8 cellular contexts compared by ENCODE assay signal in the genomic region with DNA sequence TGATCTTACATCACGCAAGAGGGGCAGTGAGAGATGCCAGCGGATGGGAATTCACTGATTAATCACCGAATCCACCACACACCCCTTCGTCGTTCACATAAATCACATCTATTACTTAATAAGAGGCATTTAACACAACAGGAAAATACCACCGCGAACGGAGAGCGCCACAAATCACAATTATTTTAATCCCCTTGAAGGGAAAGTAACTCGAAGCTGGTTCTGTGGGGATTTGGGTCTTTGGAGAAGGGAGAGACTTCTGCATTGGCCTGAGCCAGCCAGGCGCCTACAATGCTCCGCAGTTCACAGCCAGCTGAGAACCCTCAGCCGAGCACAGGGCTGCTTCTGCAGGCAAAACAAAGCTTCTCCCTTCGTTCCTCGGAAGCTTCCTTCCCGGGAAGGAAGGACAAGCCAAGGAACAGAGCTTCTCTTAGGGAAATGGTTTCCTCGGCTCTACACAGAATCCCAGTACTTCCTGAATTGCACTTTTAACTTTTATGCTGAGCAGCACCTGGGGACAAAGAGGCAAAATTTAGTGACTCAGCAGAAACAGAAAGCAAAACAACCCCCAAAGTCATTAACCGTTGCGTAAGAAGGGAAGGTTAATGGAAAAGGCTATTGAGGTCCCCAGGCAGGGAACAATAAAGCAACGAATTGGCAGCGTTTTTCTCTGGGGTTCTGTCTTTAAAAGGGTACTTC. TPM values are rescaled to one million over a fixed set of nuclear protein-coding genes. Genes with fewer than 3 reads are reported as not detected.
DNase-seq lines count a peak whose midpoint lies in the region; ATAC-seq, FAIRE-seq and TF ChIP-seq lines count a peak whose summit lies in the region.

A gene (minus strand): TSS at position 1 of the 699 bp plus-strand sequence. CDS start 287 bp downstream, outside the sequence.

- H3K9me1 ChIP-seq in K562 (ENCODE audit: control insufficient read depth, insufficient read depth, low read length) = no peaks in the 10 kb centered on the region

- intact Hi-C loops in K562 (cut with micrococcal nuclease) = no loop called here

- no peak within 1 kb of the TSS for H3K27ac ChIP-seq in K562 (ENCODE audit: extremely low read depth, low read depth, low read length)
- H3K27ac ChIP-seq in skeletal muscle tissue (ENCODE audit: low read depth, low read length) = no peak within 1 kb of the TSS

- TF ChIP-seq CTCF in BE2C (IDR thresholded peaks at IDR 0.05; ENCODE audit: low read depth, low read length) (no peak), K562 (IDR thresholded peaks at IDR 0.05 in 2 of 3, conservative IDR thresholded peaks at IDR 0.05 in 1 of 3; ENCODE audit: insufficient read depth in 2 of 3, low read depth in 1 of 3, low read length in 3 of 3) (no peak)

- H3K4me1 ChIP-seq in BE2C (no peaks in the 10 kb centered on the region), K562 (replicated peaks in 1 of 2; ENCODE audit: control insufficient read depth in 2 of 2, insufficient read depth in 2 of 2, low read length in 2 of 2) (no peaks in the 10 kb centered on the region), skeletal muscle tissue (ENCODE audit: control insufficient read depth in 3 of 3, insufficient read depth in 3 of 3, low read length in 3 of 3) (peaks cover 16 to 19% (median 18%) of the 10 kb centered on the region in 3 donors)

- H3K36me3 ChIP-seq in BE2C = no peaks in the 10 kb centered on the region
- no peaks in the 10 kb centered on the region for H3K36me3 ChIP-seq in K562 (ENCODE audit: control insufficient read depth, insufficient read depth, low read length)
- H3K36me3 ChIP-seq in skeletal muscle tissue (ENCODE audit: control insufficient read depth in 3 of 3, insufficient read depth in 3 of 3, low read length in 3 of 3) = no peaks in the 10 kb centered on the region

- no TSS peak for BruUV-seq in K562 (replicated peaks; lab: Mats Ljungman, UMichigan)

- TF ChIP-seq RAD21 in Ishikawa (IDR thresholded peaks at IDR 0.05; ENCODE audit: low read depth) = no peak
- no peak for TF ChIP-seq RAD21 in K562 (CRISPR knock-in tag; conservative IDR thresholded peaks at IDR 0.05 in 1 of 2, IDR thresholded peaks at IDR 0.05 in 1 of 2)

- in situ Hi-C loops in K562 (cut with MboI) = no loop called here

- H3K9ac ChIP-seq in K562 (ENCODE audit: insufficient read depth in 1 of 2, low read depth in 2 of 2, low read length in 2 of 2) (no peak within 1 kb of the TSS), skeletal muscle tissue (ENCODE audit: low read depth in 1 of 3, low read length in 3 of 3) (peak within 1 kb of the TSS; percentile 12 to 70 (median 69))

- FAIRE-seq in K562 (lab: Jason Lieb, UNC) = no peak

- H3K4me3 ChIP-seq in BE2C (ENCODE audit: low read depth, low read length) (peak within 1 kb of the TSS; percentile 82), K562 (no peak within 1 kb of the TSS), iPS-18c (ENCODE audit: insufficient read depth, low read depth, low read length) (peak within 1 kb of the TSS; percentile 65), skeletal muscle tissue (ENCODE audit: low read length in 3 of 3) (peak within 1 kb of the TSS; percentile 73 to 83 (median 77))

- 3% methylated on average over 21 of the region's 21 CpGs for WGBS in K562 (ENCODE audit: insufficient coverage, low coverage, missing lambda C conversion rate)

- POLR2A ChIA-PET in K562 (lab: Yijun Ruan, JAX) = no interaction called here

- H3K9me3 ChIP-seq in BE2C (no peaks in the 10 kb centered on the region), K562 (replicated peaks; ENCODE audit: control insufficient read depth, insufficient read depth, low read depth, low read length) (no peaks in the 10 kb centered on the region), iPS-18c (ENCODE audit: control insufficient read depth, insufficient read depth, low read length) (no peaks in the 10 kb centered on the region), skeletal muscle tissue (ENCODE audit: control insufficient read depth in 3 of 3, low read length in 3 of 3) (no peaks in the 10 kb centered on the region)

- peak; percentile 20 for DNase-seq in BE2C
- DNase-seq in K562 (ENCODE audit: extremely low read depth in 1 of 4, low spot score in 3 of 4) = no peak

- peaks cover 9% of the 10 kb centered on the region for H3K27me3 ChIP-seq in BE2C
- H3K27me3 ChIP-seq in K562 (ENCODE audit: control insufficient read depth in 2 of 2, insufficient read depth in 2 of 2, low read length in 2 of 2) = no peaks in the 10 kb centered on the region
- peaks cover 11 to 23% (median 20%) of the 10 kb centered on the region in 3 donors for H3K27me3 ChIP-seq in skeletal muscle tissue (ENCODE audit: control insufficient read depth in 3 of 3, insufficient read depth in 3 of 3, low read length in 3 of 3)

- no peak within 1 kb of the TSS; the same call in 1 of the 2 replicates for H3K4me2 ChIP-seq in K562 (ENCODE audit: insufficient read depth, low read length)

- no peaks in the 10 kb centered on the region for H3K79me2 ChIP-seq in K562 (ENCODE audit: control insufficient read depth, insufficient read depth, low read length)

- ATAC-seq in GM19035 (IDR thresholded peaks at IDR 0.05; ENCODE audit: unreplicated experiment) (peak; percentile 40), K562 (no peak), HG03378 (IDR thresholded peaks at IDR 0.05; ENCODE audit: unreplicated experiment) (no peak), HG03095 (IDR thresholded peaks at IDR 0.05; ENCODE audit: unreplicated experiment) (no peak)

- TF ChIP-seq POLR2A in K562 (conservative IDR thresholded peaks at IDR 0.05) = no peak

- H2AFZ ChIP-seq in K562 (ENCODE audit: low read depth, low read length) = no peak within 1 kb of the TSS

- TF ChIP-seq EP300 in Ishikawa (IDR thresholded peaks at IDR 0.05; ENCODE audit: borderline replicate concordance) = no peak
- no peak for TF ChIP-seq EP300 in K562 (IDR thresholded peaks at IDR 0.05; ENCODE audit: low read length)

- CTCF ChIA-PET in K562 (lab: Yijun Ruan, JAX; ENCODE audit: low intra/inter-chr PET ratio) = no interaction called here

- no peaks in the 10 kb centered on the region for H4K20me1 ChIP-seq in K562 (replicated peaks; ENCODE audit: control insufficient read depth, insufficient read depth, low read length)

TF ChIP-seq in Ishikawa, 13 proteins besides CTCF, POLR2A, EP300 and RAD21:
- TF ChIP-seq FOXM1 (IDR thresholded peaks at IDR 0.05; ENCODE audit: borderline replicate concordance, low read depth) (no peak), CEBPB (IDR thresholded peaks at IDR 0.05) (peak; percentile 76)
TF ChIP-seq in Ishikawa: peak in this region for 1.

TF ChIP-seq in K562, 482 proteins besides CTCF, POLR2A, EP300 and RAD21 (continues in another document):
- TF ChIP-seq ZNF384 (IDR thresholded peaks at IDR 0.05; ENCODE audit: low read depth, low read length) (no peak), GABPB2 (CRISPR knock-in tag; conservative IDR thresholded peaks at IDR 0.05) (no peak), ELF4 (CRISPR knock-in tag; IDR thresholded peaks at IDR 0.05) (no peak), SMARCA5 (IDR thresholded peaks at IDR 0.05) (no peak), HDAC6 (IDR thresholded peaks at IDR 0.05; ENCODE audit: low read depth, low read length) (no peak), STAG1 (CRISPR knock-in tag; IDR thresholded peaks at IDR 0.05; ENCODE audit: borderline replicate concordance) (no peak), ADNP (tag; IDR thresholded peaks at IDR 0.05) (no peak), CEBPB (tag; IDR thresholded peaks at IDR 0.05) (0 out of 2 replicates have a peak, but pooled peaks have one; percentile 36), ARID1B (IDR thresholded peaks at IDR 0.05) (no peak), CSDE1 (IDR thresholded peaks at IDR 0.05) (no peak), BACH1 (tag; IDR thresholded peaks at IDR 0.05) (peak; percentile 47; the same call in 1 of the 2 replicates), SIN3A (IDR thresholded peaks at IDR 0.05; ENCODE audit: borderline replicate concordance in 2 of 2, control insufficient read depth in 1 of 2, low read depth in 2 of 2, low read length in 2 of 2) (no peak), SMARCA4 (IDR thresholded peaks at IDR 0.05) (no peak)
- TF ChIP-seq, protein P1, sequence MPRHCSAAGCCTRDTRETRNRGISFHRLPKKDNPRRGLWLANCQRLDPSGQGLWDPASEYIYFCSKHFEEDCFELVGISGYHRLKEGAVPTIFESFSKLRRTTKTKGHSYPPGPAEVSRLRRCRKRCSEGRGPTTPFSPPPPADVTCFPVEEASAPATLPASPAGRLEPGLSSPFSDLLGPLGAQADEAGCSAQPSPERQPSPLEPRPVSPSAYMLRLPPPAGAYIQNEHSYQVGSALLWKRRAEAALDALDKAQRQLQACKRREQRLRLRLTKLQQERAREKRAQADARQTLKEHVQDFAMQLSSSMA (CRISPR knock-in tag; IDR thresholded peaks at IDR 0.05) = no peak

RNA-seq across cellular contexts. Expression of the gene that starts here (rescaled TPM):
- polyA plus RNA-seq in BE2C (2012; ENCODE audit: insufficient read depth, insufficient read length, low read depth) = 0.36 TPM
- total RNA-seq in K562 (2011; cell fraction: chromatin; rRNA removed; ENCODE audit: low replicate concordance) = not detected in 2 replicates
- not detected in 2 replicates for total RNA-seq in K562 (2011; cell fraction: nucleolus; rRNA removed)
- not detected in 2 replicates for total RNA-seq in K562 (2011; cell fraction: nucleoplasm; rRNA removed)
- total RNA-seq in K562 (2014; rRNA removed) (not detected in 2 replicates), K562 (2014; rRNA removed; fragmentation: Illumina TruSeq; extraction: Trizol) (not detected in 2 replicates), K562 (2015; rRNA removed; fragmentation: Illumina TruSeq; extraction: Trizol) (not detected in 2 replicates), K562 (2021) (not detected in 2 replicates), skeletal muscle tissue (2.6 TPM)
- polyA plus RNA-seq in K562 (2011; rRNA removed) (not detected in 2 replicates), K562 (2014; fragmentation: Illumina TruSeq; extraction: Trizol) (not detected in 2 replicates), K562 (2014; fragmentation: Nextera tagmentation; extraction: Ambion mirVana) (not detected), K562 (2014; rRNA removed) (not detected in 2 replicates)
- not detected in 2 replicates for polyA plus RNA-seq in K562 (2011; cell fraction: cytosol; rRNA removed)
- polyA plus RNA-seq in K562 (2011; cell fraction: nucleus; rRNA removed) = not detected in 2 replicates
- not detected in 2 replicates for polyA plus RNA-seq in K562 (2012)
- not detected in 2 replicates for polyA minus RNA-seq in K562 (2011; rRNA and poly(A)+ RNA removed)
- polyA minus RNA-seq in K562 (2011; cell fraction: cytosol; rRNA and poly(A)+ RNA removed) = not detected in 2 replicates
- polyA minus RNA-seq in K562 (2011; cell fraction: nucleus; rRNA and poly(A)+ RNA removed) = not detected in 2 replicates

Comparison
In these comparisons a context has a peak if more than half of its experiments do, and no peak if none do; other contexts are left out.
1. H3K9ac ChIP-seq: peak in skeletal muscle tissue (3 of 3); none in K562 (0 of 2).